8 cellular contexts compared by ENCODE assay signal in the genomic region with DNA sequence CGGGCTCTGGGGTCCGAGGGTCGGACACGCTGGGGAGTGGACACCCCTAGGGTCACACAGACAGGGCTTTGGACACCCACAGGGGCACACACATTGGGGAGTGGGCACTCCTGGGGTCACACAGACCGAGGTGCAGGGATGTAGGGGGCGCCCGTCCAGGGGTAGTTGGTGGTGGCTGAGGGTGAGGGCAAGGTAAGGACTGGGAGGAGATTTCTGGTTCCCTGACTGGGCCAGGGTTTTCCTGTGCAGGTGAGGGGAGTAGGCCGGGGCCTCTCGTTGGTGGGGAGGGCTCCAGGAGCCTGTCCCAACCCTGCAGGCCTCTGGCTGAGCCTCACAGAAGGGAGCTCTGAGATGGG. TPM values are rescaled to one million over a fixed set of nuclear protein-coding genes. Genes with fewer than 3 reads are reported as not detected.
A peak's percentile ranks its signal among the peaks of the same experiment; 100 is the strongest.
DNase-seq lines count a peak whose midpoint lies in the region; ATAC-seq and TF ChIP-seq lines count a peak whose summit lies in the region.

No MANE protein-coding gene starts in this region.

- H3K27ac ChIP-seq in tibial artery, result peak overlapping the region; percentile 57 to 78

- TF ChIP-seq CTCF in AG10803 (conservative IDR thresholded peaks at IDR 0.05; ENCODE audit: low read length) (no peak), tibial artery (IDR thresholded peaks at IDR 0.05) (no peak)

- H3K36me3 ChIP-seq in HAP-1 (replicated peaks), result no peaks in the 10 kb centered on the region
- H3K36me3 ChIP-seq in tibial artery, result no peaks in the 10 kb centered on the region

- peak overlapping the region; percentile 89 for H3K4me3 Mint-ChIP-seq in activated T-helper 2 cell treated with anti-CD3 and anti-CD28 coated beads, Interferon-gamma antibody, Interleukin-2, Interleukin-4, amounts not matched to agents 10 μg/mL and 5 μg/mL and 100 μg/mL, durations not matched to agents 14 hours and 24 hours and 36 hours (ENCODE audit: low read depth)

- no peaks in the 10 kb centered on the region for H3K9me3 Mint-ChIP-seq in activated T-helper 2 cell treated with anti-CD3 and anti-CD28 coated beads, Interferon-gamma antibody, Interleukin-2, Interleukin-4, amounts not matched to agents 10 μg/mL and 5 μg/mL and 100 μg/mL, durations not matched to agents 14 hours and 24 hours and 36 hours

- peaks cover 4% of the 10 kb centered on the region for H3K4me1 Mint-ChIP-seq in activated T-helper 2 cell treated with anti-CD3 and anti-CD28 coated beads, Interferon-gamma antibody, Interleukin-2, Interleukin-4, amounts not matched to agents 10 μg/mL and 5 μg/mL and 100 μg/mL, durations not matched to agents 14 hours and 24 hours and 36 hours (ENCODE audit: low read depth)

- peak overlapping the region; percentile 84 for H3K27ac Mint-ChIP-seq in activated T-helper 2 cell treated with anti-CD3 and anti-CD28 coated beads, Interferon-gamma antibody, Interleukin-2, Interleukin-4, amounts not matched to agents 10 μg/mL and 5 μg/mL and 100 μg/mL, durations not matched to agents 14 hours and 24 hours and 36 hours

- peak overlapping the region; percentile 58 for H3K4me3 ChIP-seq in AG10803 (ENCODE audit: low read length)
- H3K4me3 ChIP-seq in HAP-1, result peak overlapping the region; percentile 82
- H3K4me3 ChIP-seq in tibial artery, result peak overlapping the region; percentile 59 to 63

- no peaks in the 10 kb centered on the region for H3K27me3 Mint-ChIP-seq in activated T-helper 2 cell treated with anti-CD3 and anti-CD28 coated beads, Interferon-gamma antibody, Interleukin-2, Interleukin-4, amounts not matched to agents 10 μg/mL and 5 μg/mL and 100 μg/mL, durations not matched to agents 14 hours and 24 hours and 36 hours (ENCODE audit: low read depth)

- H3K36me3 Mint-ChIP-seq in activated T-helper 2 cell treated with anti-CD3 and anti-CD28 coated beads, Interferon-gamma antibody, Interleukin-2, Interleukin-4, amounts not matched to agents 10 μg/mL and 5 μg/mL and 100 μg/mL, durations not matched to agents 14 hours and 24 hours and 36 hours (ENCODE audit: low read depth), result peaks cover 2% of the 10 kb centered on the region

- DNase-seq in AG10803 (ENCODE audit: low read depth) (no peak), HAP-1 (ENCODE audit: low spot score in 2 of 2) (no peak), left lobe of liver (ENCODE audit: low spot score) (no peak), tibial artery (no peak)
- no peak for DNase-seq in activated T-helper 2 cell treated with anti-CD3 and anti-CD28 coated beads, Interferon-gamma antibody, Interleukin-2, Interleukin-4, amounts not matched to agents 10 μg/mL and 5 μg/mL and 100 μg/mL, durations not matched to agents 14 hours and 24 hours and 36 hours (ENCODE audit: low spot score)
- DNase-seq in activated CD4-positive, CD25-positive, alpha-beta regulatory T cell treated with anti-CD3 and anti-CD28 coated beads, Interleukin-2, amount 50 U/mL, for 72 hours, result no peak
- DNase-seq in stimulated activated CD4-positive, alpha-beta T cell treated with anti-CD3 and anti-CD28 coated beads, Interleukin-4, amount 100 ng/mL, for 4 hours, result no peak
- no peak for DNase-seq in activated CD8-positive, alpha-beta memory T cell treated with anti-CD3 and anti-CD28 coated beads, Interleukin-2, amount 50 U/mL, for 4 hours

- in situ Hi-C loops in HAP-1 (cut with MboI; ENCODE audit: low sequenced_read_pairs), result loop anchor here (10.0 kb wide), 1 partner anchor 117 kb away; no protein-coding TSS in a partner anchor

- ATAC-seq in left lobe of liver, result peak; percentile 10

- H3K4me1 ChIP-seq in HAP-1 (peaks cover 13% of the 10 kb centered on the region), tibial artery (peaks cover 0 to 4% (median 0%) of the 10 kb centered on the region in 4 donors)

- H3K9me3 ChIP-seq in HAP-1, result no peaks in the 10 kb centered on the region
- no peaks in the 10 kb centered on the region for H3K9me3 ChIP-seq in tibial artery

- intact Hi-C loops in activated T-helper 2 cell treated with anti-CD3 and anti-CD28 coated beads, Interferon-gamma antibody, Interleukin-2, Interleukin-4, amounts not matched to agents 10 μg/mL and 5 μg/mL and 100 μg/mL, durations not matched to agents 14 hours and 24 hours and 36 hours (cut with micrococcal nuclease), result loop anchor here (10.0 kb wide), 1 partner anchor 63 kb away; the partner anchor contains the start of gene MAGIX
- intact Hi-C loops in tibial artery (cut with DNase I; ENCODE audit: low total_unique reads), result no loop called here

- H3K27me3 ChIP-seq in HAP-1 (ENCODE audit: low read depth) (no peaks in the 10 kb centered on the region), tibial artery (no peaks in the 10 kb centered on the region)

RNA-seq across cellular contexts. Expression of gene WDR45, which starts 21.9 kb away (rescaled TPM):
- 37.9 and 43.5 TPM in 2 replicates for total RNA-seq in activated T-helper 2 cell treated with anti-CD3 and anti-CD28 coated beads, Interferon-gamma antibody, Interleukin-2, Interleukin-4, amounts not matched to agents 10 μg/mL and 5 μg/mL and 100 μg/mL, durations not matched to agents 14 hours and 24 hours and 36 hours
- 49.4 TPM for total RNA-seq in left lobe of liver

RNA-seq across cellular contexts. Expression of gene GPKOW, which starts 21.9 kb away (rescaled TPM):
- total RNA-seq in activated T-helper 2 cell treated with anti-CD3 and anti-CD28 coated beads, Interferon-gamma antibody, Interleukin-2, Interleukin-4, amounts not matched to agents 10 μg/mL and 5 μg/mL and 100 μg/mL, durations not matched to agents 14 hours and 24 hours and 36 hours, result 25.8 and 26.3 TPM in 2 replicates
- total RNA-seq in left lobe of liver, result 11.5 TPM

RNA-seq across cellular contexts. Expression of gene PRAF2, which starts 27.8 kb away (rescaled TPM):
- total RNA-seq in activated T-helper 2 cell treated with anti-CD3 and anti-CD28 coated beads, Interferon-gamma antibody, Interleukin-2, Interleukin-4, amounts not matched to agents 10 μg/mL and 5 μg/mL and 100 μg/mL, durations not matched to agents 14 hours and 24 hours and 36 hours, result 14.2 and 14.4 TPM in 2 replicates
- 5.4 TPM for total RNA-seq in left lobe of liver

RNA-seq across cellular contexts. Expression of gene CCDC120, which starts 42.8 kb away (rescaled TPM):
- 4.6 and 6.6 TPM in 2 replicates for total RNA-seq in activated T-helper 2 cell treated with anti-CD3 and anti-CD28 coated beads, Interferon-gamma antibody, Interleukin-2, Interleukin-4, amounts not matched to agents 10 μg/mL and 5 μg/mL and 100 μg/mL, durations not matched to agents 14 hours and 24 hours and 36 hours
- total RNA-seq in left lobe of liver, result 4.7 TPM

RNA-seq across cellular contexts. Expression of gene TFE3, which starts 58.5 kb away (rescaled TPM):
- 28.4 and 28.5 TPM in 2 replicates for total RNA-seq in activated T-helper 2 cell treated with anti-CD3 and anti-CD28 coated beads, Interferon-gamma antibody, Interleukin-2, Interleukin-4, amounts not matched to agents 10 μg/mL and 5 μg/mL and 100 μg/mL, durations not matched to agents 14 hours and 24 hours and 36 hours
- total RNA-seq in left lobe of liver, result 16.8 TPM
